ENCODE assay signal across 11 cellular contexts in the genomic region with DNA sequence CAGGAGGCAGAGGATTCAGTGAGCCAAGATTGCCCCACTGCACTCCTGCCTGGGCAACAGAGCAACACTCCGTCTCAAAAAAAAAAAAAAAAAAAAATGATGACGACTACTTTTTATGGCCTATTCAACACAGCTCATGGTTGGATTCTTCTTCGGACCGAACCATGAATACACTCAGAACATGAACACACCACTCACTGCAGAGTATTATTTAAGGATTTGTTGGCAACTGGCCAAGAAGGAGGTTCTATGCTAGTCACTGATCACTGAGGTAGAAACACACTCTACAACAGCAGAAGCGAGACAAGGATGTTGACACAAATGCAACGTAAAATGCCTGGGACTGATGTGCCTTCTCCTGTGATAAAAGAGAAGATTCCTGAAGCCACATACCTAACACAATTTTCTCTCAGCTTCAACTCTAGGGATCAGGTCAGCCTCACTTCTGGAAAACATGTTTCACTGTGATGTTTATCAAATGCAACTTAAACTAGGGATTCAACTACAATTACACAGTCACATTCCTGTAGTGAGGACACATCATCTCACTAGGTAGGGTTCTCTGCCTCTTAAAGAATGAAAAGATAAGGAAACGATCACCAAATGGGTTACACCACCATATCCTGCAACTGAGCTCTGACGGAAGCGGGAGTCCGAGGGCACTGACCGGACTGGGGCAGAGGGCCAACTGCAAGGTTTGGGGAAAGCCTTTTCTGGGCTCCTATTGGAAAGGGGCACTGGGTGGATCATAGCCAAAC.
A peak's percentile ranks its signal among the peaks of the same experiment; 100 is the strongest.
DNase-seq lines count a peak whose midpoint lies in the region; ATAC-seq and TF ChIP-seq lines count a peak whose summit lies in the region.
"Had no signal": no experiment of that assay in that cellular context is flagged by ENCODE, and none has a peak within 500 bp of the region (broad histone marks: within the 10 kb centered on the region; RNA-seq: fewer than 3 reads in every experiment).

No MANE protein-coding gene starts in this region.

- H3K27ac ChIP-seq in prostate gland (no peak overlapping the region), spleen (peak overlapping the region in 4 of 8 donors; percentile 34 to 59 (median 52))
- H3K27ac ChIP-seq: SJCRH30 had no signal

- peak overlapping the region; percentile 4 to 75 (median 53) for H3K4me3 Mint-ChIP-seq in naive thymus-derived CD8-positive, alpha-beta T cell

- H3K4me3 ChIP-seq in prostate gland (no peak overlapping the region), spleen (no peak overlapping the region)
- H3K4me3 ChIP-seq: SJCRH30 had no signal

- peaks cover 39 to 91% (median 82%) of the 10 kb centered on the region in 4 donors for H3K4me1 Mint-ChIP-seq in naive thymus-derived CD8-positive, alpha-beta T cell

- H3K9me3 ChIP-seq in prostate gland (no peaks in the 10 kb centered on the region), spleen (no peaks in the 10 kb centered on the region)
- H3K9me3 ChIP-seq: SJCRH30 had no signal

- H3K36me3 ChIP-seq in prostate gland, result no peaks in the 10 kb centered on the region
- peaks cover 0 to 14% (median 0%) of the 10 kb centered on the region in 6 donors for H3K36me3 ChIP-seq in spleen
- H3K36me3 ChIP-seq: SJCRH30 had no signal

- H3K4me1 ChIP-seq in prostate gland (replicated peaks), result no peaks in the 10 kb centered on the region
- peaks cover 22 to 100% (median 74%) of the 10 kb centered on the region in 6 donors for H3K4me1 ChIP-seq in spleen

- H3K9me3 Mint-ChIP-seq in naive thymus-derived CD8-positive, alpha-beta T cell, result no peaks in the 10 kb centered on the region

- no peak for TF ChIP-seq CTCF in prostate gland (IDR thresholded peaks at IDR 0.05)
- TF ChIP-seq CTCF in spleen (IDR thresholded peaks at IDR 0.05 in 8 of 11, conservative IDR thresholded peaks at IDR 0.05 in 3 of 11), result no peak

- DNase-seq in NCI-H1417 (lab: John Stamatoyannopoulos, UW) (peak in 2 of 3 experiments; percentile 31 to 58), NCI-H1417 treated with DMSO at 0.1 percent for 48 hours (lab: John Stamatoyannopoulos, UW) (no peak), HT-29 (ENCODE audit: low spot score) (peak; percentile 5), dermis blood vessel endothelial cell (peak; percentile 33), SHP77 treated with DMSO at 0.1 percent for 48 hours (lab: John Stamatoyannopoulos, UW) (no peak), prostate gland (ENCODE audit: low spot score) (no peak), spleen (no peak)
- peak in 2 of 10 donors; percentile 11 for DNase-seq in naive thymus-derived CD8-positive, alpha-beta T cell
- DNase-seq: HCEC 1CT, NCI-H1436 treated with DMSO at 0.1 percent for 48 hours had no signal

- H3K27me3 ChIP-seq in prostate gland (replicated peaks; ENCODE audit: insufficient read depth), result no peaks in the 10 kb centered on the region
- no peaks in the 10 kb centered on the region for H3K27me3 ChIP-seq in spleen (replicated peaks in 1 of 7)
- H3K27me3 ChIP-seq: SJCRH30 had no signal

- TF ChIP-seq POLR2A in prostate gland (IDR thresholded peaks at IDR 0.05) (no peak), spleen (IDR thresholded peaks at IDR 0.05) (no peak)

- H3K27ac Mint-ChIP-seq in naive thymus-derived CD8-positive, alpha-beta T cell, result peak overlapping the region; percentile 38 to 96 (median 81)

- POLR2A ChIA-PET in naive thymus-derived CD8-positive, alpha-beta T cell (lab: Charles Lee), result interaction anchor here (0.6 to 5.0 kb wide), 8 partner anchors 7 to 899 kb away, joined by 3 to 45 read pairs (median 4); no protein-coding TSS in a partner anchor

- peak; percentile 34 to 41 for ATAC-seq in naive thymus-derived CD8-positive, alpha-beta T cell

- 83% methylated on average over 11 of the region's 11 CpGs for WGBS in prostate gland
- 58 to 80% (median 71%) methylated on average over 11 of the region's 11 CpGs for WGBS in spleen, 5 donors

- peaks cover 0 to 51% (median 9%) of the 10 kb centered on the region in 3 donors for H3K36me3 Mint-ChIP-seq in naive thymus-derived CD8-positive, alpha-beta T cell

- intact Hi-C loops in prostate gland (cut with DNase I) (no loop called here), spleen (cut with DNase I; ENCODE audit: low total_unique reads) (no loop called here)

- H3K27me3 Mint-ChIP-seq in naive thymus-derived CD8-positive, alpha-beta T cell, result no peaks in the 10 kb centered on the region

Comparison
In these comparisons a context has a peak if more than half of its experiments do, and no peak if none do; other contexts are left out.
1. DNase-seq: peak in NCI-H1417 (2 of 3), HT-29 (single experiment) and dermis blood vessel endothelial cell (single experiment); none in NCI-H1417 treated with DMSO at 0.1 percent for 48 hours (single experiment), SHP77 treated with DMSO at 0.1 percent for 48 hours (single experiment), prostate gland (single experiment) and spleen (single experiment).